ENCODE assay signal across 8 cellular contexts in the genomic region with DNA sequence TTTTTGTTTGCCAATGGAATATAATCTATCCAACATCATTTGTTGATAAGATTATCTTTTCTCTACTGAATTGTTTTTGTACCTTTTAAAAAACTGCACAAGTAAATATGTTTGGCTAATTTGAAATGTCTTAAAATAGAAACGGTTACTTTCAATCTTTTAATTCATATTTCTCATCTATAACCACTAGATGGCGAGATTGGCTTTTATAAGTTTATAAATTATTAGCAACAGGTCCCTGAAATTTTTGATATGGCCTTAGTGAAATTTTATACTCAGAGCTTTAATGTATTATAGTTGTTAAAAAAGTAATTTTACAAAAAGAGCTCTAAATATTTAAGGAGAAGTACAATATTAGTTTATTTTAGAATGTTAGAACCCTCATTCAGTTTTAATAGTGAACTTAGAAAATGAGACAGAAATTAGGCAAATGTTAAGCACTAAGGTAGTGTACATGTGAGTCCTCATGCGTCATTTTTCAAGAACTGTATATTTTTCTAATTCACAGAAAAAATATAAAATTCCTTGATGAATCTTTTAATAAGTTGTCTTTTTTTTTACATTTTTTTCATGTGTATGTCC.
DNase-seq lines count a peak whose midpoint lies in the region; ATAC-seq and TF ChIP-seq lines count a peak whose summit lies in the region.

No MANE protein-coding gene starts in this region.

- no peaks in the 10 kb centered on the region for H3K9me3 Mint-ChIP-seq in activated T-helper 17 cell treated with anti-CD3 and anti-CD28 coated beads, Interleukin-2, amount 50 U/mL, for 72 hours

- H3K27ac ChIP-seq in left lung, result no peak overlapping the region

- intact Hi-C loops in left lung (cut with DNase I), result loop anchor here in 1 of 2 donors (5.0 to 10.0 kb wide), 2 partner anchors 1175 to 1407 kb away; no protein-coding TSS in a partner anchor

- no peak overlapping the region for H3K9ac ChIP-seq in adipocyte (ENCODE audit: low read length)

- H3K27me3 ChIP-seq in adipocyte (replicated peaks; ENCODE audit: control insufficient read depth, insufficient read depth, low read length), result no peaks in the 10 kb centered on the region
- H3K27me3 ChIP-seq in left lung, result no peaks in the 10 kb centered on the region

- H3K4me1 ChIP-seq in adipocyte (ENCODE audit: control insufficient read depth, insufficient read depth, low read length), result peaks cover 12% of the 10 kb centered on the region
- H3K4me1 ChIP-seq in left lung, result no peaks in the 10 kb centered on the region

- no peak overlapping the region for H3K4me3 Mint-ChIP-seq in activated T-helper 17 cell treated with anti-CD3 and anti-CD28 coated beads, Interleukin-2, amount 50 U/mL, for 72 hours

- ATAC-seq in left lung (peak; percentile 34), GM21786 (IDR thresholded peaks at IDR 0.05; ENCODE audit: unreplicated experiment) (no peak), HG03571 (IDR thresholded peaks at IDR 0.05; ENCODE audit: unreplicated experiment) (no peak)
- ATAC-seq in activated T-helper 17 cell treated with anti-CD3 and anti-CD28 coated beads, Interleukin-2, amount 50 U/mL, for 72 hours (replicated peaks), result no peak

- peaks cover under 1% of the 10 kb centered on the region for H3K27me3 Mint-ChIP-seq in activated T-helper 17 cell treated with anti-CD3 and anti-CD28 coated beads, Interleukin-2, amount 50 U/mL, for 72 hours

- H3K4me1 Mint-ChIP-seq in activated T-helper 17 cell treated with anti-CD3 and anti-CD28 coated beads, Interleukin-2, amount 50 U/mL, for 72 hours, result no peaks in the 10 kb centered on the region

- no peak overlapping the region for H3K4me3 ChIP-seq in GM12865 (ENCODE audit: low read depth, low read length)
- H3K4me3 ChIP-seq in adipocyte (ENCODE audit: low read length), result no peak overlapping the region
- no peak overlapping the region for H3K4me3 ChIP-seq in left lung

- no peak for TF ChIP-seq CTCF in GM12865 (IDR thresholded peaks at IDR 0.05; ENCODE audit: insufficient read depth, low read depth, low read length, missing control alignments)
- TF ChIP-seq CTCF in left lung (IDR thresholded peaks at IDR 0.05), result peak; percentile 15 to 38

- DNase-seq in GM12865 (ENCODE audit: low read depth), result peak; percentile 1
- peak; percentile 62 for DNase-seq in NCI-H1694 treated with DMSO at 0.1 percent for 48 hours (lab: John Stamatoyannopoulos, UW)
- peak; percentile 82 for DNase-seq in adipocyte (ENCODE audit: low read depth)
- DNase-seq in left lung, result no peak
- DNase-seq in NCI-H128 (lab: John Stamatoyannopoulos, UW; ENCODE audit: unreplicated experiment), result no peak

- no peak overlapping the region for H3K27ac Mint-ChIP-seq in activated T-helper 17 cell treated with anti-CD3 and anti-CD28 coated beads, Interleukin-2, amount 50 U/mL, for 72 hours

- no peaks in the 10 kb centered on the region for H3K9me3 ChIP-seq in adipocyte (ENCODE audit: control insufficient read depth, low read length)
- H3K9me3 ChIP-seq in left lung, result no peaks in the 10 kb centered on the region

- no peaks in the 10 kb centered on the region for H3K36me3 Mint-ChIP-seq in activated T-helper 17 cell treated with anti-CD3 and anti-CD28 coated beads, Interleukin-2, amount 50 U/mL, for 72 hours (ENCODE audit: low read depth)

- H3K36me3 ChIP-seq in adipocyte (ENCODE audit: control insufficient read depth, insufficient read depth, low read length, severe bottlenecking), result no peaks in the 10 kb centered on the region
- no peaks in the 10 kb centered on the region for H3K36me3 ChIP-seq in left lung

Comparison
In these comparisons a context has a peak if more than half of its experiments do, and no peak if none do; other contexts are left out.
1. DNase-seq: peak in GM12865 (single experiment), NCI-H1694 treated with DMSO at 0.1 percent for 48 hours (single experiment) and adipocyte (single experiment); none in left lung (0 of 2) and NCI-H128 (single experiment).